Comparison of ENCODE assay signal across 23 cellular contexts in the genomic region with DNA sequence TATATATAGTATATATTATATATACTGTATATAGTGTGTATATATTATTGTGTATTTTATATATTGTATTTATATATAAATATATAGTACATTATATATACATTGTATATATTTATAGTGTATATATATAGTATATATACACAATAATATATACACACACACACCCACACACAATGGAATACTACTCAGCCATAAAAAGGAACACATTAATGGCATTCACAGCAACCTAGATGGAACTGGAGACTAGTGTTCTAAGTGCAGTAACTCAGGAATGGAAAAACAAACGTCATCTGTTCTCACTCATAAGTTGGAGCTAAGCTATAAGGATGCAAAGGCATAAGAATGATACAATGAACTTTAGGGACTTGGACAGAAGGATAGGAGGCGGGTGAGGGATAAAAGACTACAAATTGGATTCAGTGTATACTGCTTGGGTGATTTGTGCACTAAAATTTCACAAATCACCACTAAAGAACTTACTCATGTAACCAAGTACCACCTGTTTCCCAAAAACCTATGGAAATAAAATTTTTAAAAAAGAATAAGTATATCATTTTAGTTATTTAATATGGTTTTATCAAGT.
"Had no signal": no experiment of that assay in that cellular context is flagged by ENCODE, and none has a peak within 500 bp of the region (broad histone marks: within the 10 kb centered on the region; RNA-seq: fewer than 3 reads in every experiment).

No MANE protein-coding gene starts in this region.

- H3K36me3 Mint-ChIP-seq: activated naive CD8-positive, alpha-beta T cell had no signal

- H3K9me3 Mint-ChIP-seq: activated CD4-positive, alpha-beta T cell treated with anti-CD3 and anti-CD28 coated beads, Interleukin-2, amount 10 ng/mL, durations not matched to agents 24 days and 14 days; activated T-helper 1 cell treated with anti-CD3 and anti-CD28 coated beads, Interleukin-12 subunit alpha, Interleukin-12 subunit beta, Interleukin-2, Interleukin-4 antibody, amounts not matched to agents 30 ng/mL and 10 ng/mL and 1 ng/mL, durations not matched to agents 14 hours and 24 hours and 36 hours; nephron progenitor cell had no signal

- DNase-seq: activated CD4-positive, alpha-beta memory T cell treated with anti-CD3 and anti-CD28 coated beads, Interleukin-2, amount 10 ng/mL, durations not matched to agents 7 days and 5 days; activated CD4-positive, alpha-beta T cell treated with anti-CD3 and anti-CD28 coated beads, Interleukin-2, amount 10 ng/mL, durations not matched to agents 24 days and 14 days; activated CD4-positive, CD25-positive, alpha-beta regulatory T cell; activated gamma-delta T cell treated with Interleukin-2 at 50 U/mL for 16 hours; adrenal gland; central memory CD4-positive, alpha-beta T cell; effector memory CD8-positive, alpha-beta T cell; foreskin melanocyte; kidney; lower lobe of right lung; mesendoderm; mucosa of descending colon; nephron progenitor cell; pancreas; psoas muscle; spleen; stimulated activated CD4-positive, alpha-beta T cell treated with anti-CD3 and anti-CD28 coated beads, Interleukin-4, amount 100 ng/mL, for 1 hour; T1000; upper lobe of left lung had no signal

- H3K27ac Mint-ChIP-seq: activated CD4-positive, alpha-beta memory T cell treated with anti-CD3 and anti-CD28 coated beads, Interleukin-2, amount 10 ng/mL, durations not matched to agents 7 days and 5 days; activated CD4-positive, alpha-beta T cell treated with anti-CD3 and anti-CD28 coated beads, Interleukin-2, amount 10 ng/mL, durations not matched to agents 24 days and 14 days; activated naive CD8-positive, alpha-beta T cell; activated T-helper 1 cell treated with anti-CD3 and anti-CD28 coated beads, Interleukin-12 subunit alpha, Interleukin-12 subunit beta, Interleukin-2, Interleukin-4 antibody, amounts not matched to agents 30 ng/mL and 10 ng/mL and 1 ng/mL, durations not matched to agents 14 hours and 24 hours and 36 hours; effector memory CD8-positive, alpha-beta T cell; nephron progenitor cell had no signal

- H3K4me3 Mint-ChIP-seq: activated CD4-positive, alpha-beta memory T cell treated with anti-CD3 and anti-CD28 coated beads, Interleukin-2, amount 10 ng/mL, durations not matched to agents 7 days and 5 days; activated CD4-positive, alpha-beta T cell treated with anti-CD3 and anti-CD28 coated beads, Interleukin-2, amount 10 ng/mL, durations not matched to agents 24 days and 14 days; activated naive CD8-positive, alpha-beta T cell; activated T-helper 1 cell treated with anti-CD3 and anti-CD28 coated beads, Interleukin-12 subunit alpha, Interleukin-12 subunit beta, Interleukin-2, Interleukin-4 antibody, amounts not matched to agents 30 ng/mL and 10 ng/mL and 1 ng/mL, durations not matched to agents 14 hours and 24 hours and 36 hours; effector memory CD8-positive, alpha-beta T cell; nephron progenitor cell had no signal

- ATAC-seq: effector memory CD8-positive, alpha-beta T cell; esophagus mucosa; left lobe of liver; lower lobe of right lung; mucosa of descending colon; pancreas; psoas muscle had no signal

- H3K4me1 Mint-ChIP-seq: activated CD4-positive, alpha-beta memory T cell treated with anti-CD3 and anti-CD28 coated beads, Interleukin-2, amount 10 ng/mL, durations not matched to agents 7 days and 5 days; activated CD4-positive, alpha-beta T cell treated with anti-CD3 and anti-CD28 coated beads, Interleukin-2, amount 10 ng/mL, durations not matched to agents 24 days and 14 days had no signal

- H3K27me3 Mint-ChIP-seq: activated CD4-positive, alpha-beta memory T cell treated with anti-CD3 and anti-CD28 coated beads, Interleukin-2, amount 10 ng/mL, durations not matched to agents 7 days and 5 days; activated CD4-positive, alpha-beta T cell treated with anti-CD3 and anti-CD28 coated beads, Interleukin-2, amount 10 ng/mL, durations not matched to agents 24 days and 14 days; activated naive CD8-positive, alpha-beta T cell; effector memory CD8-positive, alpha-beta T cell had no signal
